ENCODE assay signal across 19 cellular contexts in the genomic region with DNA sequence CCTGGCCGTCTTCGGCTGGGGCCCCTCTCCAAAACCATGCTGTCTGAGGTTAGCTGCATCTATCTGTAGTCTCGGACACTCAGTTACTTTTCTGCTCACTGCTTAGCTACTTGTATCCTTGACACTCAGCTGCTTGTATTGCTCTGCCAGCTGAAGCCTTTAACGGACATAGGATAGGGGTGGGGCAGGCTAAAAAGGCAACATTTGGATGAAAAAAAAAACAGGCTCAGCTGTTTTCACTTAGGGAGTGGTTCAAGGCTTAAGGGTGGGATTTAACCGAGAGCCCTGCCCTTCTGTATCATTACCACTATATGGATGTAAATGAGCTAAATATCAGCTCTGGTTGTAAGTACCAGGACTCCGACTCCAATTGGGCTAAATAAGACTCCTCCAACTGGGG.
"Had no signal": no experiment of that assay in that cellular context is flagged by ENCODE, and none has a peak within 500 bp of the region (broad histone marks: within the 10 kb centered on the region; RNA-seq: fewer than 3 reads in every experiment).

No MANE protein-coding gene starts in this region.

- H3K9me3 Mint-ChIP-seq: activated CD4-positive, alpha-beta memory T cell treated with anti-CD3 and anti-CD28 coated beads, Interleukin-2, amount 10 ng/mL, durations not matched to agents 7 days and 5 days; nephron progenitor cell; T-helper 2 cell treated with Interferon-gamma antibody and Interleukin-4, amounts not matched to agents 5 μg/mL and 100 μg/mL, for 36 hours had no signal

- ATAC-seq: activated CD8-positive, alpha-beta memory T cell treated with anti-CD3 and anti-CD28 coated beads, Interleukin-2, amount 10 ng/mL, durations not matched to agents 7 days and 5 days; left lobe of liver had no signal

- H3K36me3 ChIP-seq: breast epithelium, transverse colon, vagina had no signal

- H3K27me3 ChIP-seq: breast epithelium, transverse colon, vagina had no signal

- H3K27ac ChIP-seq: coronary artery, transverse colon, vagina had no signal

- H3K36me3 Mint-ChIP-seq: activated CD8-positive, alpha-beta memory T cell treated with anti-CD3 and anti-CD28 coated beads, Interleukin-2, amount 10 ng/mL, durations not matched to agents 7 days and 5 days; mesothelial cell of epicardium had no signal

- H3K4me1 ChIP-seq: breast epithelium, transverse colon, vagina had no signal

- H3K4me3 Mint-ChIP-seq: activated CD4-positive, alpha-beta memory T cell treated with anti-CD3 and anti-CD28 coated beads, Interleukin-2, amount 10 ng/mL, durations not matched to agents 7 days and 5 days; activated CD8-positive, alpha-beta memory T cell treated with anti-CD3 and anti-CD28 coated beads, Interleukin-2, amount 10 ng/mL, durations not matched to agents 7 days and 5 days; mesothelial cell of epicardium; nephron progenitor cell; T-helper 2 cell treated with Interferon-gamma antibody and Interleukin-4, amounts not matched to agents 5 μg/mL and 100 μg/mL, for 36 hours had no signal

- H3K27ac Mint-ChIP-seq: activated CD4-positive, alpha-beta memory T cell treated with anti-CD3 and anti-CD28 coated beads, Interleukin-2, amount 10 ng/mL, durations not matched to agents 7 days and 5 days; activated CD8-positive, alpha-beta memory T cell treated with anti-CD3 and anti-CD28 coated beads, Interleukin-2, amount 10 ng/mL, durations not matched to agents 7 days and 5 days; mesothelial cell of epicardium; nephron progenitor cell; progenitor cell of endocrine pancreas; T-helper 2 cell treated with Interferon-gamma antibody and Interleukin-4, amounts not matched to agents 5 μg/mL and 100 μg/mL, for 36 hours had no signal

- DNase-seq: activated CD4-positive, alpha-beta memory T cell treated with anti-CD3 and anti-CD28 coated beads, Interleukin-2, amount 10 ng/mL, durations not matched to agents 7 days and 5 days; activated CD8-positive, alpha-beta memory T cell treated with anti-CD3 and anti-CD28 coated beads, Interleukin-2, amount 10 ng/mL, durations not matched to agents 7 days and 5 days; activated naive CD4-positive, alpha-beta T cell treated with Interleukin-2 at 50 U/mL for 16 hours; aorta; effector CD4-positive, alpha-beta T cell; foreskin melanocyte; glutamatergic neuron; kidney; nephron progenitor cell; stimulated activated naive CD8-positive, alpha-beta T cell treated with anti-CD3 and anti-CD28 coated beads, Interleukin-15, Interleukin-2, amounts not matched to agents 100 U/mL and 50 U/mL, for 24 hours; transverse colon had no signal

- H3K4me3 ChIP-seq: breast epithelium, coronary artery, lung, transverse colon, vagina had no signal

- H3K9me3 ChIP-seq: breast epithelium, transverse colon, vagina had no signal

- H3K4me1 Mint-ChIP-seq: nephron progenitor cell had no signal
